ENCODE assay signal across 8 cellular contexts in genomic region chr14:105087308-105087962, GRCh38. TPM values are rescaled to one million over a fixed set of nuclear protein-coding genes. Genes with fewer than 3 reads are reported as not detected.
DNase-seq lines count a peak whose midpoint lies in the region; ATAC-seq and TF ChIP-seq lines count a peak whose summit lies in the region.

No MANE protein-coding gene starts in this region.

- CTCF ChIA-PET in activated B cell treated with CpG ODN at 0.5 μM for 24 hours (lab: Charles Lee), result interaction anchor here (1.1 to 4.8 kb wide), 6 partner anchors 16 to 112 kb away, joined by 4 to 56 read pairs (median 17); partner anchors contain the start of gene GPR132

- no peak overlapping the region for H3K27ac Mint-ChIP-seq in activated B cell treated with CpG ODN at 0.5 μM for 24 hours

- peak; percentile 64 for DNase-seq in DMS79 treated with DMSO at 0.1 percent for 48 hours (lab: John Stamatoyannopoulos, UW)
- DNase-seq in HFF-Myc (ENCODE audit: extremely low read depth, low read depth), result no peak
- peak; percentile 35 for DNase-seq in activated B cell treated with CpG ODN at 0.5 μM for 24 hours
- DNase-seq in foreskin fibroblast, result peak; percentile 58 to 74
- DNase-seq in omental fat pad (ENCODE audit: low spot score), result no peak
- no peak for DNase-seq in SKM-1 (lab: John Stamatoyannopoulos, UW; ENCODE audit: unreplicated experiment)
- no peak for DNase-seq in medulla oblongata (ENCODE audit: extremely low spot score)

- POLR2A ChIA-PET in activated B cell treated with CpG ODN at 0.5 μM for 24 hours (lab: Charles Lee), result interaction anchor here (0.9 to 3.3 kb wide), 12 partner anchors 9 to 112 kb away, joined by 3 to 32 read pairs (median 7); partner anchors contain the start of genes CDCA4 and GPR132

- TF ChIP-seq CTCF in HFF-Myc (IDR thresholded peaks at IDR 0.05; ENCODE audit: low read depth, low read length, missing control alignments) (no peak), activated B cell treated with CpG ODN at 0.5 μM for 24 hours (IDR thresholded peaks at IDR 0.05) (no peak), foreskin fibroblast (IDR thresholded peaks at IDR 0.05; ENCODE audit: low read depth, low read length) (no peak), omental fat pad (IDR thresholded peaks at IDR 0.05) (no peak)

- peaks cover 6% of the 10 kb centered on the region for H3K27me3 Mint-ChIP-seq in activated B cell treated with CpG ODN at 0.5 μM for 24 hours

- H3K4me3 ChIP-seq in HFF-Myc (replicated peaks; ENCODE audit: low read depth, low read length) (peak overlapping the region; percentile 42), foreskin fibroblast (ENCODE audit: low read depth in 1 of 2, low read length in 2 of 2) (peak overlapping the region; percentile 72 to 81)

- peak overlapping the region; percentile 80 for H3K4me3 Mint-ChIP-seq in activated B cell treated with CpG ODN at 0.5 μM for 24 hours

- H3K36me3 Mint-ChIP-seq in activated B cell treated with CpG ODN at 0.5 μM for 24 hours (ENCODE audit: low read depth), result no peaks in the 10 kb centered on the region

- H3K4me1 Mint-ChIP-seq in activated B cell treated with CpG ODN at 0.5 μM for 24 hours, result peaks cover 13% of the 10 kb centered on the region

- ATAC-seq in activated B cell treated with CpG ODN at 0.5 μM for 24 hours (ENCODE audit: low read depth) (peak; percentile 39), omental fat pad (ENCODE audit: low FRiP score) (peak; percentile 67), GM19467 (IDR thresholded peaks at IDR 0.05; ENCODE audit: unreplicated experiment) (no peak)

- H3K9me3 Mint-ChIP-seq in activated B cell treated with CpG ODN at 0.5 μM for 24 hours, result no peaks in the 10 kb centered on the region

- intact Hi-C loops in activated B cell treated with CpG ODN at 0.5 μM for 24 hours (cut with micrococcal nuclease), result loop anchor here (1.0 to 2.0 kb wide), 2 partner anchors 22 to 67 kb away; partner anchors contain the start of genes CDCA4 and GPR132

RNA-seq across cellular contexts. Expression of gene GPR132, which starts 22.2 kb away (rescaled TPM):
- total RNA-seq in activated B cell treated with CpG ODN at 0.5 μM for 24 hours (43.4 and 48.5 TPM in 2 replicates), omental fat pad (1 to 10 TPM; 2.7 to 9.0 (median 7.6) TPM)

Comparison
In these comparisons a context has a peak if more than half of its experiments do, and no peak if none do; other contexts are left out.
1. DNase-seq: peak in DMS79 treated with DMSO at 0.1 percent for 48 hours (single experiment), activated B cell treated with CpG ODN at 0.5 μM for 24 hours (single experiment) and foreskin fibroblast (2 of 2); none in HFF-Myc (single experiment), omental fat pad (single experiment), SKM-1 (single experiment) and medulla oblongata (single experiment).